ENCODE assay signal across 19 cellular contexts in the genomic region with DNA sequence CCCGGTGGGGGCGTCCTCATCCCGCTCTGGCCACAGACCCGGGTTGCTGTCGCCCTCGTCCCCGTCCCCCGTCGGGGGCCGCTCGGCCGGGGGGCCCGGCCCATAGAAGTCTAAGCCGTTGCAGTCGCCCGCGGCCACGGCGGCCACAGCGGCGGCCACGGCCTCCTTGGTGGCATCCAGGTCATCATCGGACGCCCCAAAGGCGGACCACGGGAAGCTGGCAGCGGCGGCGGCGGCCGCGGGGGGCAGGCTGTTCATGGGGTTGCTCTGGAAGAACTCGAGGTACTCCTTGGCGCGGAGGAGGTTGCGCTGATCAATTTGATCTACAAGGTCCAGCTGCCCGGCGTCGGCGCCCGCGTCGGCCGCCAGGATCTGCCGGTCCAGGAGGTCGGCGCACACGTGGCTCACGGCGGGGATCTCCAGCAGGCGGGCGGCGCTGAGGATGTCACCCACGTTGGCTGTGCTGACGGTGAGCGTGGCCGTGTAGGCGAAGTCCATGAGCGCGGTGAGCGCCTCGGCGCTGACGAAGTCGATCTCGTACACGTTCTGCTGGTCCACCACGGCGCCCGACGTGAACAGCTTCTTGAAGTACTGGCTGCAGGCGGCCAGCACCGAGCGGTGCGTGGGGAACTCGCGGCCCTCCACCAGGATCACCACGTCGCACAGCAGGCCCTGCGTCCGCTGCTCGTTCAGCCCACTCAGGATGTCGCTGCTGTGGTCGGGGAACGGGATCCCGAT.
"Had no signal": no experiment of that assay in that cellular context is flagged by ENCODE, and none has a peak within 500 bp of the region (broad histone marks: within the 10 kb centered on the region; RNA-seq: fewer than 3 reads in every experiment).

No MANE protein-coding gene starts in this region.

- H3K27ac ChIP-seq: cardiac muscle cell had no signal

- H3K4me3 ChIP-seq: cardiac muscle cell had no signal

- DNase-seq: activated CD4-positive, alpha-beta memory T cell treated with anti-CD3 and anti-CD28 coated beads for 36 hours; activated CD4-positive, alpha-beta T cell treated with anti-CD3 and anti-CD28 coated beads for 36 hours; activated naive CD4-positive, alpha-beta T cell; activated naive CD8-positive, alpha-beta T cell treated with anti-CD3 and anti-CD28 coated beads for 36 hours; activated T-cell treated with anti-CD3 and anti-CD28 coated beads, Interleukin-2, amount 50 U/mL, for 1 hour; amniotic stem cell; hypothalamus; islet precursor cell; naive thymus-derived CD8-positive, alpha-beta T cell; nucleus accumbens; stimulated activated CD4-positive, alpha-beta T cell treated with anti-CD3 and anti-CD28 coated beads, Interleukin-12 subunit alpha, Interleukin-12 subunit beta, amount 100 ng/mL, for 4 hours; stimulated activated CD4-positive, alpha-beta T cell treated with anti-CD3 and anti-CD28 coated beads, Interleukin-1b, Interleukin-23, amount 100 ng/mL, for 48 hours; stimulated activated naive CD4-positive, alpha-beta T cell treated with Interleukin-2 at 50 U/mL for 16 hours; substantia nigra had no signal

- FAIRE-seq: frontal cortex, TTC549 had no signal

- ATAC-seq: activated CD4-positive, alpha-beta T cell treated with anti-CD3 and anti-CD28 coated beads for 36 hours; activated T-helper 17 cell treated with anti-CD3 and anti-CD28 coated beads, Interleukin-2, amount 50 U/mL, for 72 hours; naive thymus-derived CD8-positive, alpha-beta T cell; WTC11 had no signal

- H3K27me3 ChIP-seq: cardiac muscle cell had no signal
